ENCODE assay signal across 1 cellular context in genomic region chr1:38000529-38001453, GRCh38.
TF ChIP-seq lines count a peak whose summit lies in the region.

No MANE protein-coding gene starts in this region.

TF ChIP-seq in HepG2, 621 proteins besides CTCF, POLR2A, EP300 and RAD21 (continued from another document and continues in another):
- TF ChIP-seq ATF4 (CRISPR knock-in tag; IDR thresholded peaks at IDR 0.05), result no peak
- TF ChIP-seq ZNF275 (CRISPR knock-in tag; IDR thresholded peaks at IDR 0.05; ENCODE audit: borderline replicate concordance), result no peak
- TF ChIP-seq BATF2 (CRISPR knock-in tag; IDR thresholded peaks at IDR 0.05), result no peak
- TF ChIP-seq ZNF335 (CRISPR knock-in tag; IDR thresholded peaks at IDR 0.05), result no peak
- TF ChIP-seq THAP9 (CRISPR knock-in tag; IDR thresholded peaks at IDR 0.05; ENCODE audit: borderline replicate concordance), result no peak
- TF ChIP-seq UBTF (CRISPR knock-in tag; IDR thresholded peaks at IDR 0.05), result 0 out of 2 replicates have a peak, but pooled peaks have one; percentile 8
- peak; percentile 71 for TF ChIP-seq JUND (CRISPR knock-in tag; IDR thresholded peaks at IDR 0.05)
- TF ChIP-seq ZSCAN21 (CRISPR knock-in tag; IDR thresholded peaks at IDR 0.05; ENCODE audit: borderline replicate concordance), result no peak
- no peak for TF ChIP-seq MLLT10 (CRISPR knock-in tag; IDR thresholded peaks at IDR 0.05)
- TF ChIP-seq FOXK1 (CRISPR knock-in tag; IDR thresholded peaks at IDR 0.05; ENCODE audit: borderline replicate concordance, low read depth), result no peak
- TF ChIP-seq ELF3 (CRISPR knock-in tag; IDR thresholded peaks at IDR 0.05), result no peak
- TF ChIP-seq ZNF432 (CRISPR knock-in tag; IDR thresholded peaks at IDR 0.05; ENCODE audit: borderline replicate concordance), result no peak
- TF ChIP-seq ZC3H4 (CRISPR knock-in tag; IDR thresholded peaks at IDR 0.05; ENCODE audit: borderline replicate concordance), result 0 out of 2 replicates have a peak, but pooled peaks have one; percentile 63
- no peak for TF ChIP-seq ZNF276 (CRISPR knock-in tag; IDR thresholded peaks at IDR 0.05; ENCODE audit: low read depth)
- TF ChIP-seq TP53 (CRISPR knock-in tag; conservative IDR thresholded peaks at IDR 0.05), result no peak
- TF ChIP-seq POLR2G (IDR thresholded peaks at IDR 0.05; ENCODE audit: low read depth, low read length), result peak; percentile 29; the same call in 1 of the 2 replicates
- no peak for TF ChIP-seq MEF2D (CRISPR knock-in tag; IDR thresholded peaks at IDR 0.05)
- TF ChIP-seq ZNF543 (CRISPR knock-in tag; IDR thresholded peaks at IDR 0.05), result no peak
- TF ChIP-seq ZNF484 (CRISPR knock-in tag; IDR thresholded peaks at IDR 0.05; ENCODE audit: borderline replicate concordance, low read depth), result no peak
- TF ChIP-seq MTF1 (CRISPR knock-in tag; IDR thresholded peaks at IDR 0.05), result no peak
- TF ChIP-seq HNRNPH1 (optimal IDR thresholded peaks at IDR 0.05; ENCODE audit: low read depth, low read length), result no peak
- TF ChIP-seq ZFP36L2 (CRISPR knock-in tag; IDR thresholded peaks at IDR 0.05), result no peak
- no peak for TF ChIP-seq HMGXB4 (CRISPR knock-in tag; IDR thresholded peaks at IDR 0.05; ENCODE audit: borderline replicate concordance in 1 of 2, low read depth in 1 of 2)
- TF ChIP-seq TCF7 (IDR thresholded peaks at IDR 0.05; ENCODE audit: low read depth), result peak; percentile 68
- TF ChIP-seq ZNF501 (CRISPR knock-in tag; IDR thresholded peaks at IDR 0.05), result no peak
- peak; percentile 82; the same call in 1 of the 2 replicates for TF ChIP-seq JUN (CRISPR knock-in tag; IDR thresholded peaks at IDR 0.05)
- no peak for TF ChIP-seq TRIM24 (CRISPR knock-in tag; IDR thresholded peaks at IDR 0.05)
- no peak for TF ChIP-seq TERF1 (CRISPR knock-in tag; IDR thresholded peaks at IDR 0.05)
- TF ChIP-seq ERF (CRISPR knock-in tag; IDR thresholded peaks at IDR 0.05), result peak; percentile 10; the same call in 1 of the 2 replicates
- TF ChIP-seq ARNT2 (CRISPR knock-in tag; IDR thresholded peaks at IDR 0.05; ENCODE audit: low read depth), result no peak
- TF ChIP-seq, protein P1, sequence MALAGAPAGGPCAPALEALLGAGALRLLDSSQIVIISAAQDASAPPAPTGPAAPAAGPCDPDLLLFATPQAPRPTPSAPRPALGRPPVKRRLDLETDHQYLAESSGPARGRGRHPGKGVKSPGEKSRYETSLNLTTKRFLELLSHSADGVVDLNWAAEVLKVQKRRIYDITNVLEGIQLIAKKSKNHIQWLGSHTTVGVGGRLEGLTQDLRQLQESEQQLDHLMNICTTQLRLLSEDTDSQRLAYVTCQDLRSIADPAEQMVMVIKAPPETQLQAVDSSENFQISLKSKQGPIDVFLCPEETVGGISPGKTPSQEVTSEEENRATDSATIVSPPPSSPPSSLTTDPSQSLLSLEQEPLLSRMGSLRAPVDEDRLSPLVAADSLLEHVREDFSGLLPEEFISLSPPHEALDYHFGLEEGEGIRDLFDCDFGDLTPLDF (CRISPR knock-in tag; IDR thresholded peaks at IDR 0.05), result no peak
- no peak for TF ChIP-seq ZKSCAN5 (CRISPR knock-in tag; IDR thresholded peaks at IDR 0.05)
- no peak for TF ChIP-seq SMARCE1 (IDR thresholded peaks at IDR 0.05; ENCODE audit: borderline replicate concordance)
- TF ChIP-seq SPEN (CRISPR knock-in tag; IDR thresholded peaks at IDR 0.05; ENCODE audit: low read depth), result no peak
- 0 out of 2 replicates have a peak, but pooled peaks have one; percentile 31 for TF ChIP-seq ZNF772 (CRISPR knock-in tag; IDR thresholded peaks at IDR 0.05)
- no peak for TF ChIP-seq ZNF572 (CRISPR knock-in tag; IDR thresholded peaks at IDR 0.05)
- no peak; the same call in 1 of the 2 replicates for TF ChIP-seq YEATS4 (CRISPR knock-in tag; IDR thresholded peaks at IDR 0.05; ENCODE audit: borderline replicate concordance)
- TF ChIP-seq ETV6 (CRISPR knock-in tag; conservative IDR thresholded peaks at IDR 0.05), result no peak
- TF ChIP-seq ZNF816 (CRISPR knock-in tag; IDR thresholded peaks at IDR 0.05; ENCODE audit: borderline replicate concordance), result no peak
- no peak for TF ChIP-seq ZNF160 (CRISPR knock-in tag; IDR thresholded peaks at IDR 0.05)
- no peak for TF ChIP-seq SCMH1 (CRISPR knock-in tag; IDR thresholded peaks at IDR 0.05; ENCODE audit: borderline replicate concordance)
- no peak for TF ChIP-seq SP5 (CRISPR knock-in tag; IDR thresholded peaks at IDR 0.05; ENCODE audit: borderline replicate concordance, low read depth)
- TF ChIP-seq KDM5A (IDR thresholded peaks at IDR 0.05; ENCODE audit: borderline replicate concordance, low read length), result no peak
- TF ChIP-seq, protein P2, sequence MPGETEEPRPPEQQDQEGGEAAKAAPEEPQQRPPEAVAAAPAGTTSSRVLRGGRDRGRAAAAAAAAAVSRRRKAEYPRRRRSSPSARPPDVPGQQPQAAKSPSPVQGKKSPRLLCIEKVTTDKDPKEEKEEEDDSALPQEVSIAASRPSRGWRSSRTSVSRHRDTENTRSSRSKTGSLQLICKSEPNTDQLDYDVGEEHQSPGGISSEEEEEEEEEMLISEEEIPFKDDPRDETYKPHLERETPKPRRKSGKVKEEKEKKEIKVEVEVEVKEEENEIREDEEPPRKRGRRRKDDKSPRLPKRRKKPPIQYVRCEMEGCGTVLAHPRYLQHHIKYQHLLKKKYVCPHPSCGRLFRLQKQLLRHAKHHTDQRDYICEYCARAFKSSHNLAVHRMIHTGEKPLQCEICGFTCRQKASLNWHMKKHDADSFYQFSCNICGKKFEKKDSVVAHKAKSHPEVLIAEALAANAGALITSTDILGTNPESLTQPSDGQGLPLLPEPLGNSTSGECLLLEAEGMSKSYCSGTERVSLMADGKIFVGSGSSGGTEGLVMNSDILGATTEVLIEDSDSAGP (CRISPR knock-in tag; IDR thresholded peaks at IDR 0.05; ENCODE audit: borderline replicate concordance), result no peak
- TF ChIP-seq ZFX (CRISPR knock-in tag; IDR thresholded peaks at IDR 0.05; ENCODE audit: low read depth), result no peak
- no peak for TF ChIP-seq THAP11 (CRISPR knock-in tag; IDR thresholded peaks at IDR 0.05)
- no peak for TF ChIP-seq HOXA7 (CRISPR knock-in tag; IDR thresholded peaks at IDR 0.05)
- no peak for TF ChIP-seq ZNF598 (CRISPR knock-in tag; IDR thresholded peaks at IDR 0.05; ENCODE audit: borderline replicate concordance)
